ENCODE assay signal across 11 cellular contexts in the genomic region with DNA sequence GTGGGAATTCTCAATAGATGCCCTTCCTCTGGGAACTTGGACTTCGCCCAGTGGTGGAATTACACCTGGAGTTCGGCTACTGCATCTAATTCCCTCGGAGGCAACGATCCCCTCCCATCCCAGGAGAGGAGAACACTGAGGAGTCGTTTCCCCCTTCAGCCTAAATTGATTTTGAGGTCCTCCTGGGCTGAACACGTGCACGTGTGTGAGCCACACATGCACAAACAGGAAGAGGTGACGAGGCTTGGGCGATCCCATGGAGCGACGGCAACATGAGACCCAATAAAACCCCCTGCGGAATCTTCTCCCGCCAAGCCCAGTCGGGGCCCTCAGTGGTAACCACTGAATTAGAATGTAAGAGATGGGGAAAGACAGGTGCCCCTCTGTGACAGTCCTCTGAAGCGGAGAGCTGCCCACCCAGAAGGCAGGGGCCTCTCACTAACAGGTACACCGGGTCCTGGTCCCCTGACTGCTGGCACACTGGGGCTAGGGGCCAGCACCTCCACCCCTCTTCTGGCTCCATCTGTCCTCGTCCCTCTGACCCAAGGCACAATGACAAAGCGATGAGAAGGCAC. TPM values are rescaled to one million over a fixed set of nuclear protein-coding genes. Genes with fewer than 3 reads are reported as not detected.
DNase-seq lines count a peak whose midpoint lies in the region; ATAC-seq and TF ChIP-seq lines count a peak whose summit lies in the region.
"Had no signal": no experiment of that assay in that cellular context is flagged by ENCODE, and none has a peak within 500 bp of the region (broad histone marks: within the 10 kb centered on the region; RNA-seq: fewer than 3 reads in every experiment).

No MANE protein-coding gene starts in this region.

- H3K27ac ChIP-seq in ACC112 (ENCODE audit: low read depth, low read length): peak overlapping the region; percentile 97
- peak overlapping the region; percentile 84 to 90 (median 86) for H3K27ac ChIP-seq in gastroesophageal sphincter

- H3K9ac ChIP-seq in Loucy (ENCODE audit: low read depth, low read length, poor library complexity, severe bottlenecking): no peak overlapping the region

- DNase-seq in posterior vena cava (ENCODE audit: low spot score) (peak; percentile 67), NCI-H82 (lab: John Stamatoyannopoulos, UW) (no peak), T-helper 1 cell (no peak)
- DNase-seq in stimulated activated CD4-positive, alpha-beta T cell treated with anti-CD3 and anti-CD28 coated beads, Interleukin-2, amount 100 ng/mL, for 24 hours: no peak
- DNase-seq: mucosa of descending colon; NCI-H1092 treated with DMSO at 0.1 percent for 48 hours; stimulated activated CD4-positive, alpha-beta T cell treated with anti-CD3 and anti-CD28 coated beads, Interleukin-1b, Interleukin-23, amount 100 ng/mL, for 48 hours had no signal

- H3K4me3 ChIP-seq in ACC112 (ENCODE audit: low read depth, low read length) (no peak overlapping the region), Loucy (ENCODE audit: low read length, poor library complexity, severe bottlenecking) (peak overlapping the region; percentile 78), gastroesophageal sphincter (no peak overlapping the region)
- H3K4me3 ChIP-seq: mucosa of descending colon had no signal

- peaks cover 73% of the 10 kb centered on the region for H3K4me1 ChIP-seq in ACC112 (ENCODE audit: control insufficient read depth, insufficient read depth, low read length, unreplicated experiment)
- H3K4me1 ChIP-seq in Loucy (ENCODE audit: insufficient read depth, low read length, poor library complexity, severe bottlenecking): peaks cover 41% of the 10 kb centered on the region
- H3K4me1 ChIP-seq in gastroesophageal sphincter: peaks cover 25 to 92% (median 77%) of the 10 kb centered on the region in 3 donors

- H3F3A ChIP-seq in Loucy (ENCODE audit: low read depth): no peaks in the 10 kb centered on the region

- intact Hi-C loops in posterior vena cava (cut with DNase I): no loop called here

- no peak for TF ChIP-seq EP300 in gastroesophageal sphincter (IDR thresholded peaks at IDR 0.05)

- H4K20me1 ChIP-seq in Loucy (ENCODE audit: insufficient read depth, low read length, poor library complexity, severe bottlenecking): peaks cover 78% of the 10 kb centered on the region

- H3K27me3 ChIP-seq in ACC112 (ENCODE audit: insufficient read depth, low read length) (no peaks in the 10 kb centered on the region), Loucy (ENCODE audit: insufficient read depth, low read length, poor library complexity, severe bottlenecking) (no peaks in the 10 kb centered on the region), gastroesophageal sphincter (no peaks in the 10 kb centered on the region)

- whole genome bisulfite sequencing in gastroesophageal sphincter (ENCODE audit: low coverage in 1 of 2), 2 donors: 88 to 100% methylated on average over 2 to 5 of the region's 18 CpGs

- 0 out of 2 replicates have a peak, but pooled peaks cover 1% of the 10 kb centered on the region for H3K36me3 ChIP-seq in ACC112 (ENCODE audit: insufficient read depth, low read length)
- peaks cover 5% of the 10 kb centered on the region; the same call in 1 of the 2 replicates for H3K36me3 ChIP-seq in Loucy (ENCODE audit: insufficient read depth, low read length)
- peaks cover 0 to 4% of the 10 kb centered on the region in 2 donors for H3K36me3 ChIP-seq in gastroesophageal sphincter

- H3K9me2 ChIP-seq in Loucy (replicated peaks; ENCODE audit: low read depth, low read length): no peaks in the 10 kb centered on the region

- ATAC-seq in gastroesophageal sphincter (no peak), HG03280 (IDR thresholded peaks at IDR 0.05; ENCODE audit: unreplicated experiment) (no peak)
- ATAC-seq: mucosa of descending colon had no signal

- TF ChIP-seq CTCF in Loucy (conservative IDR thresholded peaks at IDR 0.05; ENCODE audit: low read length): no peak
- no peak for TF ChIP-seq CTCF in gastroesophageal sphincter (IDR thresholded peaks at IDR 0.05)

- H2AFZ ChIP-seq in ACC112 (ENCODE audit: low read length, unreplicated experiment): no peak overlapping the region
- no peak overlapping the region for H2AFZ ChIP-seq in Loucy (ENCODE audit: low read length)

- H3K4me2 ChIP-seq in Loucy (ENCODE audit: low read depth, low read length, poor library complexity, severe bottlenecking): peak overlapping the region; percentile 98

- peaks cover 81% of the 10 kb centered on the region for H3K79me2 ChIP-seq in ACC112 (ENCODE audit: control insufficient read depth, insufficient read depth, low read length, unreplicated experiment)
- H3K79me2 ChIP-seq in Loucy (ENCODE audit: insufficient read depth, low read length): peaks cover 92% of the 10 kb centered on the region

- no peaks in the 10 kb centered on the region for H3K9me3 ChIP-seq in Loucy (ENCODE audit: insufficient read depth, low read depth, low read length)
- no peaks in the 10 kb centered on the region for H3K9me3 ChIP-seq in gastroesophageal sphincter
- H3K9me3 ChIP-seq: mucosa of descending colon had no signal

- TF ChIP-seq POLR2A in gastroesophageal sphincter (IDR thresholded peaks at IDR 0.05): no peak

RNA-seq across cellular contexts. Expression of gene MLLT1, which starts 4.5 kb away (rescaled TPM):
- 10 to 100 TPM; 21.4 to 42.5 (median 23.8) TPM for total RNA-seq in gastroesophageal sphincter
- 10 to 100 TPM; 49.2 to 52.0 TPM for total RNA-seq in posterior vena cava

RNA-seq across cellular contexts. Expression of gene ACER1, which starts 58.2 kb away (rescaled TPM):
- total RNA-seq in gastroesophageal sphincter (not detected), posterior vena cava (not detected)
- total RNA-seq: mucosa of descending colon had no signal
